Comparison of ENCODE assay signal across 8 cellular contexts in the genomic region with DNA sequence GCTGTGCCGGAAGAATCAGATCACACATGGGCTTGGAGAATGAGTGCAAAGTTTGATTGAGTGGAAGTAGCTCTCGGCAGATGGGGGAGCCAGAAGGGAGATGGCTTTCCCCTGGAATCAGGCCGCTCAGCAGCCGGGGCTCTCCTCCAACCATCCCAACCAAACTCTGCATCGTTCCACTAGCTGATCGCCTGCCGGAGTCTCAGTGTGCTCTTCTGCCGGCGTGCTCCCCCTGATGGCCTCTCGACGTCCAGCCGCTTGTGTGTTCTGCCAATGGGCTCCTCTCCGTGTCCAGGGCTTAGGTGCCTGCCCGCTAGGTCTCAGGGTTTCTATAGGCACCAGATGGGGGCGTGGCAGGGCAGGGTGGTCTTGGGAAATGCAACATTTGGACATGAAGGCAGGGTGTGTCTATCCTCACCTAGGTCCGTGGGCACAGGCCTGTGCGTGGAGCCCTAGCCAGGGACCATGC.
DNase-seq lines count a peak whose midpoint lies in the region; TF ChIP-seq lines count a peak whose summit lies in the region.

No MANE protein-coding gene starts in this region.

- peak; percentile 61 for DNase-seq in RPMI8226
- peak; percentile 64 for DNase-seq in fibroblast of peridontal ligament (ENCODE audit: extremely low read depth)
- peak in 39 of 56 donors; percentile 9 to 72 (median 34) for DNase-seq in nucleus accumbens (lab: John Stamatoyannopoulos, UW)
- DNase-seq in activated CD4-positive, alpha-beta T cell treated with anti-CD3 and anti-CD28 coated beads for 48 hours, result no peak
- DNase-seq in activated T-cell treated with anti-CD3 and anti-CD28 coated beads, Interleukin-2, amount 50 U/mL, for 48 hours, result no peak
- no peak for DNase-seq in COLO829 (ENCODE audit: low spot score)
- no peak for DNase-seq in effector CD4-positive, alpha-beta T cell

- peak; percentile 42; the same call in 2 of the 3 replicates for TF ChIP-seq CTCF in GM12872 (IDR thresholded peaks at IDR 0.05; ENCODE audit: insufficient read depth, low read depth, low read length)

Comparison
In these comparisons a context has a peak if more than half of its experiments do, and no peak if none do; other contexts are left out.
1. DNase-seq: peak in RPMI8226 (single experiment), fibroblast of peridontal ligament (single experiment) and nucleus accumbens (39 of 56); none in activated CD4-positive, alpha-beta T cell treated with anti-CD3 and anti-CD28 coated beads for 48 hours (single experiment), activated T-cell treated with anti-CD3 and anti-CD28 coated beads, Interleukin-2, amount 50 U/mL, for 48 hours (0 of 2), COLO829 (single experiment) and effector CD4-positive, alpha-beta T cell (single experiment).